ENCODE assay signal across 23 cellular contexts in the genomic region with DNA sequence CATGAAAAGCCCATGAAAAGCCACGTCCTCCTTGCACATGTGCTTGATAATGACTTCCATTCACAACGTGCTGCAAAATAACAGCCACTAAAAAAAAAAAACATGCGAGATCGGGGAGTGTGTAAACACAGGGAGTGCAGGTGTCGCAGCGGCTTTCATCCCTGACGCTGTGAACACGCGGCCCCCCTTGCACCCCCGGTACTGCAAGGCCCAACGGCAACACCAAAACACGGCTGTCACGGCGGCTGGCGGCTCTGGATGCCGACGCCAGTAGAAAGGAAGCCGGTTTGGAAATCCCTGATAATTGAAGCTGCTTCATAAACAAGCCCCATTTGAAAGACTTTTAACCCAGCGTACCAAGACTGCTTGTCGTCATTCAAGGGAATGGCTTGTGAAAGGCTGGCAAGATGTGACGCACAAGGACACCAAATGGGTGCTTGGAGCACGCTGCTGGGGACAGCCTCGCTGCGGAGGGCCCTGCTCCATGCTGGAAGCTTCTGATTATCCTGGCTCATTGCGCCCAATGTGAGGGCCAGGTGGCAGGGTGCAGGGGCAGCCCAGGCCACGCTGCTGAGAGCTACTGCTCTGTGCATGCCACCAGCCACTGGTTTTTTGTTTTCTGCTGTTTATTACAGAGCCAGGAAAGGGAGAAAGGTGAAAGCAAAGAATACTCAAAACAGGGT.
DNase-seq lines count a peak whose midpoint lies in the region; ATAC-seq and TF ChIP-seq lines count a peak whose summit lies in the region.
"Had no signal": no experiment of that assay in that cellular context is flagged by ENCODE, and none has a peak within 500 bp of the region (broad histone marks: within the 10 kb centered on the region; RNA-seq: fewer than 3 reads in every experiment).

No MANE protein-coding gene starts in this region.

- TF ChIP-seq CTCF in tibial nerve (IDR thresholded peaks at IDR 0.05) (no peak), prostate gland (IDR thresholded peaks at IDR 0.05) (no peak)

- H3K27me3 ChIP-seq in tibial nerve (no peaks in the 10 kb centered on the region), prostate gland (replicated peaks; ENCODE audit: insufficient read depth) (no peaks in the 10 kb centered on the region)

- H3K36me3 ChIP-seq in tibial nerve: no peaks in the 10 kb centered on the region
- H3K36me3 ChIP-seq in prostate gland: no peaks in the 10 kb centered on the region
- H3K36me3 ChIP-seq: brain microvascular endothelial cell, esophagus muscularis mucosa, HAP-1, heart right ventricle, SJSA1, thoracic aorta had no signal

- peaks cover 0 to 9% (median 0%) of the 10 kb centered on the region in 4 donors for H3K4me1 ChIP-seq in tibial nerve
- H3K4me1 ChIP-seq in prostate gland (replicated peaks): no peaks in the 10 kb centered on the region
- H3K4me1 ChIP-seq: HAP-1, heart right ventricle, SJSA1 had no signal

- DNase-seq in NCI-H748 (lab: John Stamatoyannopoulos, UW; ENCODE audit: unreplicated experiment) (peak; percentile 41), NCI-H748 treated with DMSO at 0.1 percent for 48 hours (lab: John Stamatoyannopoulos, UW) (no peak), astrocyte of the hippocampus (ENCODE audit: low read depth, low spot score) (peak; percentile 9), iris pigment epithelial cell (ENCODE audit: low read depth) (peak; percentile 8), tibial nerve (ENCODE audit: low spot score in 2 of 2) (peak; percentile 23 to 35), prostate gland (ENCODE audit: low spot score) (no peak)
- DNase-seq: activated CD4-positive, alpha-beta memory T cell treated with anti-CD3 and anti-CD28 coated beads, Interleukin-2, amount 10 ng/mL, durations not matched to agents 7 days and 5 days; activated T-cell treated with anti-CD3 and anti-CD28 coated beads, Interleukin-2, amount 50 U/mL, for 1 hour; brain microvascular endothelial cell; CD4-positive, alpha-beta T cell; heart right ventricle; mammary epithelial cell; naive thymus-derived CD8-positive, alpha-beta T cell; NCI-H2171 treated with DMSO at 0.1 percent for 48 hours had no signal

- H3K4me3 ChIP-seq in tibial nerve (no peak overlapping the region), prostate gland (no peak overlapping the region)
- H3K4me3 ChIP-seq: esophagus muscularis mucosa, HAP-1, heart right ventricle, SJSA1, thoracic aorta had no signal

- no peak for ATAC-seq in HG03521 (IDR thresholded peaks at IDR 0.05; ENCODE audit: unreplicated experiment)
- ATAC-seq in GM21529 (IDR thresholded peaks at IDR 0.05; ENCODE audit: unreplicated experiment): no peak
- ATAC-seq: activated naive CD4-positive, alpha-beta T cell treated with anti-CD3 and anti-CD28 coated beads, Interleukin-2, amount 50 U/mL, for 72 hours; heart right ventricle; naive thymus-derived CD8-positive, alpha-beta T cell; WTC11 had no signal

- TF ChIP-seq POLR2A in tibial nerve (IDR thresholded peaks at IDR 0.05): no peak
- TF ChIP-seq POLR2A in prostate gland (IDR thresholded peaks at IDR 0.05): no peak

- intact Hi-C loops in prostate gland (cut with DNase I): no loop called here

- peak in 1 of 2 donors; percentile 20 for TF ChIP-seq EP300 in tibial nerve (IDR thresholded peaks at IDR 0.05)

- WGBS in tibial nerve, 2 donors: 47 to 50% methylated on average over 26 of the region's 26 CpGs
- WGBS in prostate gland: 43% methylated on average over 26 of the region's 26 CpGs

- H3K9me3 ChIP-seq in tibial nerve (no peaks in the 10 kb centered on the region), prostate gland (no peaks in the 10 kb centered on the region)
- H3K9me3 ChIP-seq: esophagus muscularis mucosa, HAP-1, heart right ventricle, SJSA1, thoracic aorta had no signal

- H3K27ac ChIP-seq in tibial nerve (peak overlapping the region in 1 of 4 donors; percentile 13), prostate gland (no peak overlapping the region)
- H3K27ac ChIP-seq: brain microvascular endothelial cell, esophagus muscularis mucosa, heart right ventricle, HL-60, SJSA1, thoracic aorta had no signal

Comparison
In these comparisons a context has a peak if more than half of its experiments do, and no peak if none do; other contexts are left out.
1. DNase-seq: peak in NCI-H748 (single experiment), astrocyte of the hippocampus (single experiment), iris pigment epithelial cell (single experiment) and tibial nerve (2 of 2); none in NCI-H748 treated with DMSO at 0.1 percent for 48 hours (single experiment) and prostate gland (single experiment).